ENCODE assay signal across 2 cellular contexts in the genomic region with DNA sequence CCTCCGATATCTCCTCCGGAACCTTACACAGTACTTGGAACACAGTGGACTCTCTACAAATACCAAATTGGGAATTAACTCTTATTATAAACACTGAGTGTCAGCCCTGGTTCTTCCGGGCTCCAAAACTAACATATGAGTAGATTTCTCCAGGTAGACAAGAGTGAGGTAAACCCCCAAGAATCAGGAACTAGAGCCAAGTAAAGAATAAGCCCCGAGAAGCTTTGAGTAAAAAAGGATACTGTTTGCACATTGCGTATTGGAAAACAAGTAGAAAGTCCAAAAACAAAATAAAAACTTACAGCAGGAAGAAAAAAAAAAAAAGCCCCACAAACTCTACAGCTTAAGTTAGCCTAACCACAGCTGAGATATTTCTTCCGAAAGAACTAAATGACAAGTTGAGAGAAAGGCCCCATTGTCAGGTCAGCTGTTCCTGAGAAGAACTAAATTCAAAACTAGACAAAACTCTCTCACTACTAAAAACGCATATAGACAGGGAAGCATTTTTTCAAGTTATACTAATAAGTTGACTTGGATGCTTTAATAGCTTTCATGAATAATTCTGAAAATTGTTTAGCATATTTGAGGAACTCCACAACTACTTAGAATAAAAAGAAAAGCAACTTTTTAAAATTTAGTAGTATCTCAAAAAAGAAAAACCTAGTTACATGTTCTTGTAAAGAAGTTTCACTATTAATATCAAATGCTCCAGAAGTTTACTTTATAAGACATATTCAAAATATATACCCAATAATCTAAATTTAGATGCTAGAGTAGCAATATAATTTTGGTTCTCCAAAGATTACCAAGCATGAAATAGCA.
TF ChIP-seq lines count a peak whose summit lies in the region.

No MANE protein-coding gene starts in this region.

TF ChIP-seq in HepG2, 621 proteins besides CTCF, POLR2A, EP300 and RAD21 (continues in another document):
- TF ChIP-seq ZNF598 (CRISPR knock-in tag; IDR thresholded peaks at IDR 0.05; ENCODE audit: borderline replicate concordance) (no peak), MAF1 (CRISPR knock-in tag; IDR thresholded peaks at IDR 0.05; ENCODE audit: borderline replicate concordance) (no peak), ASH2L (IDR thresholded peaks at IDR 0.05; ENCODE audit: insufficient read length, low read depth, low read length) (no peak), TBL1XR1 (IDR thresholded peaks at IDR 0.05; ENCODE audit: borderline replicate concordance, low read length, partially characterized antibody) (no peak), FOXA3 (CRISPR knock-in tag; IDR thresholded peaks at IDR 0.05) (no peak), KLF13 (CRISPR knock-in tag; IDR thresholded peaks at IDR 0.05) (no peak)
- TF ChIP-seq, protein P1, sequence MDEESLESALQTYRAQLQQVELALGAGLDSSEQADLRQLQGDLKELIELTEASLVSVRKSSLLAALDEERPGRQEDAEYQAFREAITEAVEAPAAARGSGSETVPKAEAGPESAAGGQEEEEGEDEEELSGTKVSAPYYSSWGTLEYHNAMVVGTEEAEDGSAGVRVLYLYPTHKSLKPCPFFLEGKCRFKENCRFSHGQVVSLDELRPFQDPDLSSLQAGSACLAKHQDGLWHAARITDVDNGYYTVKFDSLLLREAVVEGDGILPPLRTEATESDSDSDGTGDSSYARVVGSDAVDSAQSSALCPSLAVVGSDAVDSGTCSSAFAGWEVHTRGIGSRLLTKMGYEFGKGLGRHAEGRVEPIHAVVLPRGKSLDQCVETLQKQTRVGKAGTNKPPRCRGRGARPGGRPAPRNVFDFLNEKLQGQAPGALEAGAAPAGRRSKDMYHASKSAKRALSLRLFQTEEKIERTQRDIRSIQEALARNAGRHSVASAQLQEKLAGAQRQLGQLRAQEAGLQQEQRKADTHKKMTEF (CRISPR knock-in tag; IDR thresholded peaks at IDR 0.05) = 0 out of 2 replicates have a peak, but pooled peaks have one; percentile 11
- TF ChIP-seq, protein P2, sequence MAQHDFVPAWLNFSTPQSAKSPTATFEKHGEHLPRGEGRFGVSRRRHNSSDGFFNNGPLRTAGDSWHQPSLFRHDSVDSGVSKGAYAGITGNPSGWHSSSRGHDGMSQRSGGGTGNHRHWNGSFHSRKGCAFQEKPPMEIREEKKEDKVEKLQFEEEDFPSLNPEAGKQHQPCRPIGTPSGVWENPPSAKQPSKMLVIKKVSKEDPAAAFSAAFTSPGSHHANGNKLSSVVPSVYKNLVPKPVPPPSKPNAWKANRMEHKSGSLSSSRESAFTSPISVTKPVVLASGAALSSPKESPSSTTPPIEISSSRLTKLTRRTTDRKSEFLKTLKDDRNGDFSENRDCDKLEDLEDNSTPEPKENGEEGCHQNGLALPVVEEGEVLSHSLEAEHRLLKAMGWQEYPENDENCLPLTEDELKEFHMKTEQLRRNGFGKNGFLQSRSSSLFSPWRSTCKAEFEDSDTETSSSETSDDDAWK (CRISPR knock-in tag; IDR thresholded peaks at IDR 0.05) = no peak
- TF ChIP-seq, protein P3, sequence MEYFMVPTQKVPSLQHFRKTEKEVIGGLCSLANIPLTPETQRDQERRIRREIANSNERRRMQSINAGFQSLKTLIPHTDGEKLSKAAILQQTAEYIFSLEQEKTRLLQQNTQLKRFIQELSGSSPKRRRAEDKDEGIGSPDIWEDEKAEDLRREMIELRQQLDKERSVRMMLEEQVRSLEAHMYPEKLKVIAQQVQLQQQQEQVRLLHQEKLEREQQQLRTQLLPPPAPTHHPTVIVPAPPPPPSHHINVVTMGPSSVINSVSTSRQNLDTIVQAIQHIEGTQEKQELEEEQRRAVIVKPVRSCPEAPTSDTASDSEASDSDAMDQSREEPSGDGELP (IDR thresholded peaks at IDR 0.05; ENCODE audit: borderline replicate concordance, low read depth) = 0 out of 2 replicates have a peak, but pooled peaks have one; percentile 14
- TF ChIP-seq, protein P4, sequence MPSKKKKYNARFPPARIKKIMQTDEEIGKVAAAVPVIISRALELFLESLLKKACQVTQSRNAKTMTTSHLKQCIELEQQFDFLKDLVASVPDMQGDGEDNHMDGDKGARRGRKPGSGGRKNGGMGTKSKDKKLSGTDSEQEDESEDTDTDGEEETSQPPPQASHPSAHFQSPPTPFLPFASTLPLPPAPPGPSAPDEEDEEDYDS (CRISPR knock-in tag; IDR thresholded peaks at IDR 0.05) = no peak
- TF ChIP-seq, protein P5, sequence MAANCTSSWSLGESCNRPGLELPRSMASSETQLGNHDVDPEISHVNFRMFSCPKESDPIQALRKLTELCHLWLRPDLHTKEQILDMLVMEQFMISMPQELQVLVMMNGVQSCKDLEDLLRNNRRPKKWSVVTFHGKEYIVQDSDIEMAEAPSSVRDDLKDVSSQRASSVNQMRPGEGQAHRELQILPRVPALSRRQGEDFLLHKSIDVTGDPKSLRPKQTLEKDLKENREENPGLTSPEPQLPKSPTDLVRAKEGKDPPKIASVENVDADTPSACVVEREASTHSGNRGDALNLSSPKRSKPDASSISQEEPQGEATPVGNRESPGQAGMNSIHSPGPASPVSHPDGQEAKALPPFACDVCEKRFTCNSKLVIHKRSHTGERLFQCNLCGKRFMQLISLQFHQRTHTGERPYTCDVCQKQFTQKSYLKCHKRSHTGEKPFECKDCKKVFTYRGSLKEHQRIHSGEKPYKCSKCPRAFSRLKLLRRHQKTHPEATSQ (CRISPR knock-in tag; IDR thresholded peaks at IDR 0.05; ENCODE audit: borderline replicate concordance) = no peak
- TF ChIP-seq, protein P6, sequence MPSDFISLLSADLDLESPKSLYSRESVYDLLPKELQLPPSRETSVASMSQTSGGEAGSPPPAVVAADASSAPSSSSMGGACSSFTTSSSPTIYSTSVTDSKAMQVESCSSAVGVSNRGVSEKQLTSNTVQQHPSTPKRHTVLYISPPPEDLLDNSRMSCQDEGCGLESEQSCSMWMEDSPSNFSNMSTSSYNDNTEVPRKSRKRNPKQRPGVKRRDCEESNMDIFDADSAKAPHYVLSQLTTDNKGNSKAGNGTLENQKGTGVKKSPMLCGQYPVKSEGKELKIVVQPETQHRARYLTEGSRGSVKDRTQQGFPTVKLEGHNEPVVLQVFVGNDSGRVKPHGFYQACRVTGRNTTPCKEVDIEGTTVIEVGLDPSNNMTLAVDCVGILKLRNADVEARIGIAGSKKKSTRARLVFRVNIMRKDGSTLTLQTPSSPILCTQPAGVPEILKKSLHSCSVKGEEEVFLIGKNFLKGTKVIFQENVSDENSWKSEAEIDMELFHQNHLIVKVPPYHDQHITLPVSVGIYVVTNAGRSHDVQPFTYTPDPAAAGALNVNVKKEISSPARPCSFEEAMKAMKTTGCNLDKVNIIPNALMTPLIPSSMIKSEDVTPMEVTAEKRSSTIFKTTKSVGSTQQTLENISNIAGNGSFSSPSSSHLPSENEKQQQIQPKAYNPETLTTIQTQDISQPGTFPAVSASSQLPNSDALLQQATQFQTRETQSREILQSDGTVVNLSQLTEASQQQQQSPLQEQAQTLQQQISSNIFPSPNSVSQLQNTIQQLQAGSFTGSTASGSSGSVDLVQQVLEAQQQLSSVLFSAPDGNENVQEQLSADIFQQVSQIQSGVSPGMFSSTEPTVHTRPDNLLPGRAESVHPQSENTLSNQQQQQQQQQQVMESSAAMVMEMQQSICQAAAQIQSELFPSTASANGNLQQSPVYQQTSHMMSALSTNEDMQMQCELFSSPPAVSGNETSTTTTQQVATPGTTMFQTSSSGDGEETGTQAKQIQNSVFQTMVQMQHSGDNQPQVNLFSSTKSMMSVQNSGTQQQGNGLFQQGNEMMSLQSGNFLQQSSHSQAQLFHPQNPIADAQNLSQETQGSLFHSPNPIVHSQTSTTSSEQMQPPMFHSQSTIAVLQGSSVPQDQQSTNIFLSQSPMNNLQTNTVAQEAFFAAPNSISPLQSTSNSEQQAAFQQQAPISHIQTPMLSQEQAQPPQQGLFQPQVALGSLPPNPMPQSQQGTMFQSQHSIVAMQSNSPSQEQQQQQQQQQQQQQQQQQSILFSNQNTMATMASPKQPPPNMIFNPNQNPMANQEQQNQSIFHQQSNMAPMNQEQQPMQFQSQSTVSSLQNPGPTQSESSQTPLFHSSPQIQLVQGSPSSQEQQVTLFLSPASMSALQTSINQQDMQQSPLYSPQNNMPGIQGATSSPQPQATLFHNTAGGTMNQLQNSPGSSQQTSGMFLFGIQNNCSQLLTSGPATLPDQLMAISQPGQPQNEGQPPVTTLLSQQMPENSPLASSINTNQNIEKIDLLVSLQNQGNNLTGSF (CRISPR knock-in tag; IDR thresholded peaks at IDR 0.05) = no peak

TF ChIP-seq in GM12878, 131 proteins besides CTCF, POLR2A, EP300 and RAD21 (continues in another document):
- TF ChIP-seq IKZF1 (conservative IDR thresholded peaks at IDR 0.05) (0 out of 2 replicates have a peak, but pooled peaks have one; percentile 9), WRNIP1 (IDR thresholded peaks at IDR 0.05; ENCODE audit: borderline replicate concordance, low read depth, low read length) (no peak), STAT1 (conservative IDR thresholded peaks at IDR 0.05) (no peak), ZNF207 (IDR thresholded peaks at IDR 0.05; ENCODE audit: borderline replicate concordance) (no peak), NR2C1 (IDR thresholded peaks at IDR 0.05) (no peak), POLR2AphosphoS2 (IDR thresholded peaks at IDR 0.05; ENCODE audit: low read depth, low read length) (no peak), SIN3A (IDR thresholded peaks at IDR 0.05; ENCODE audit: low read depth, low read length) (no peak), ETV6 (conservative IDR thresholded peaks at IDR 0.05 in 1 of 2, IDR thresholded peaks at IDR 0.05 in 1 of 2; ENCODE audit: borderline replicate concordance in 1 of 2, low read depth in 1 of 2) (peak in 1 of 2 experiments; percentile 61; a peak in 2 of 4 replicates), ZNF622 (IDR thresholded peaks at IDR 0.05) (no peak), RBBP5 (conservative IDR thresholded peaks at IDR 0.05) (no peak), NFXL1 (IDR thresholded peaks at IDR 0.05; ENCODE audit: borderline replicate concordance) (no peak), PAX5 (IDR thresholded peaks at IDR 0.05; ENCODE audit: borderline replicate concordance, low read depth, low read length) (peak; percentile 61; the same call in 1 of the 2 replicates), STAT3 (IDR thresholded peaks at IDR 0.05; ENCODE audit: low read depth, low read length) (no peak), CHD2 (IDR thresholded peaks at IDR 0.05; ENCODE audit: borderline replicate concordance, low read depth, low read length) (0 out of 2 replicates have a peak, but pooled peaks have one; percentile 9), MYB (IDR thresholded peaks at IDR 0.05; ENCODE audit: borderline replicate concordance, low read depth, low read length) (no peak), POU2F2 (IDR thresholded peaks at IDR 0.05; ENCODE audit: borderline replicate concordance, low read depth, low read length) (peak; percentile 45; the same call in 1 of the 3 replicates), SP1 (IDR thresholded peaks at IDR 0.05; ENCODE audit: low read depth, low read length) (peak; percentile 34), NFYA (IDR thresholded peaks at IDR 0.05; ENCODE audit: borderline replicate concordance, low read depth, low read length) (no peak)
- TF ChIP-seq, protein P7, sequence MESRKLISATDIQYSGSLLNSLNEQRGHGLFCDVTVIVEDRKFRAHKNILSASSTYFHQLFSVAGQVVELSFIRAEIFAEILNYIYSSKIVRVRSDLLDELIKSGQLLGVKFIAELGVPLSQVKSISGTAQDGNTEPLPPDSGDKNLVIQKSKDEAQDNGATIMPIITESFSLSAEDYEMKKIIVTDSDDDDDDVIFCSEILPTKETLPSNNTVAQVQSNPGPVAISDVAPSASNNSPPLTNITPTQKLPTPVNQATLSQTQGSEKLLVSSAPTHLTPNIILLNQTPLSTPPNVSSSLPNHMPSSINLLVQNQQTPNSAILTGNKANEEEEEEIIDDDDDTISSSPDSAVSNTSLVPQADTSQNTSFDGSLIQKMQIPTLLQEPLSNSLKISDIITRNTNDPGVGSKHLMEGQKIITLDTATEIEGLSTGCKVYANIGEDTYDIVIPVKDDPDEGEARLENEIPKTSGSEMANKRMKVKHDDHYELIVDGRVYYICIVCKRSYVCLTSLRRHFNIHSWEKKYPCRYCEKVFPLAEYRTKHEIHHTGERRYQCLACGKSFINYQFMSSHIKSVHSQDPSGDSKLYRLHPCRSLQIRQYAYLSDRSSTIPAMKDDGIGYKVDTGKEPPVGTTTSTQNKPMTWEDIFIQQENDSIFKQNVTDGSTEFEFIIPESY (IDR thresholded peaks at IDR 0.05) = no peak
- TF ChIP-seq, protein P8, sequence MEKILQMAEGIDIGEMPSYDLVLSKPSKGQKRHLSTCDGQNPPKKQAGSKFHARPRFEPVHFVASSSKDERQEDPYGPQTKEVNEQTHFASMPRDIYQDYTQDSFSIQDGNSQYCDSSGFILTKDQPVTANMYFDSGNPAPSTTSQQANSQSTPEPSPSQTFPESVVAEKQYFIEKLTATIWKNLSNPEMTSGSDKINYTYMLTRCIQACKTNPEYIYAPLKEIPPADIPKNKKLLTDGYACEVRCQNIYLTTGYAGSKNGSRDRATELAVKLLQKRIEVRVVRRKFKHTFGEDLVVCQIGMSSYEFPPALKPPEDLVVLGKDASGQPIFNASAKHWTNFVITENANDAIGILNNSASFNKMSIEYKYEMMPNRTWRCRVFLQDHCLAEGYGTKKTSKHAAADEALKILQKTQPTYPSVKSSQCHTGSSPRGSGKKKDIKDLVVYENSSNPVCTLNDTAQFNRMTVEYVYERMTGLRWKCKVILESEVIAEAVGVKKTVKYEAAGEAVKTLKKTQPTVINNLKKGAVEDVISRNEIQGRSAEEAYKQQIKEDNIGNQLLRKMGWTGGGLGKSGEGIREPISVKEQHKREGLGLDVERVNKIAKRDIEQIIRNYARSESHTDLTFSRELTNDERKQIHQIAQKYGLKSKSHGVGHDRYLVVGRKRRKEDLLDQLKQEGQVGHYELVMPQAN (conservative IDR thresholded peaks at IDR 0.05) = no peak
- TF ChIP-seq, protein P9, sequence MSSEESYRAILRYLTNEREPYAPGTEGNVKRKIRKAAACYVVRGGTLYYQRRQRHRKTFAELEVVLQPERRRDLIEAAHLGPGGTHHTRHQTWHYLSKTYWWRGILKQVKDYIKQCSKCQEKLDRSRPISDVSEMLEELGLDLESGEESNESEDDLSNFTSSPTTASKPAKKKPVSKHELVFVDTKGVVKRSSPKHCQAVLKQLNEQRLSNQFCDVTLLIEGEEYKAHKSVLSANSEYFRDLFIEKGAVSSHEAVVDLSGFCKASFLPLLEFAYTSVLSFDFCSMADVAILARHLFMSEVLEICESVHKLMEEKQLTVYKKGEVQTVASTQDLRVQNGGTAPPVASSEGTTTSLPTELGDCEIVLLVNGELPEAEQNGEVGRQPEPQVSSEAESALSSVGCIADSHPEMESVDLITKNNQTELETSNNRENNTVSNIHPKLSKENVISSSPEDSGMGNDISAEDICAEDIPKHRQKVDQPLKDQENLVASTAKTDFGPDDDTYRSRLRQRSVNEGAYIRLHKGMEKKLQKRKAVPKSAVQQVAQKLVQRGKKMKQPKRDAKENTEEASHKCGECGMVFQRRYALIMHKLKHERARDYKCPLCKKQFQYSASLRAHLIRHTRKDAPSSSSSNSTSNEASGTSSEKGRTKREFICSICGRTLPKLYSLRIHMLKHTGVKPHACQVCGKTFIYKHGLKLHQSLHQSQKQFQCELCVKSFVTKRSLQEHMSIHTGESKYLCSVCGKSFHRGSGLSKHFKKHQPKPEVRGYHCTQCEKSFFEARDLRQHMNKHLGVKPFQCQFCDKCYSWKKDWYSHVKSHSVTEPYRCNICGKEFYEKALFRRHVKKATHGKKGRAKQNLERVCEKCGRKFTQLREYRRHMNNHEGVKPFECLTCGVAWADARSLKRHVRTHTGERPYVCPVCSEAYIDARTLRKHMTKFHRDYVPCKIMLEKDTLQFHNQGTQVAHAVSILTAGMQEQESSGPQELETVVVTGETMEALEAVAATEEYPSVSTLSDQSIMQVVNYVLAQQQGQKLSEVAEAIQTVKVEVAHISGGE (CRISPR knock-in tag; IDR thresholded peaks at IDR 0.05) = no peak
